In genomic region chr15:37095993-37096877, GRCh38 we compare ENCODE assay signal across 9 cellular contexts. TPM values are rescaled to one million over a fixed set of nuclear protein-coding genes. Genes with fewer than 3 reads are reported as not detected.
A peak's percentile ranks its signal among the peaks of the same experiment; 100 is the strongest.
DNase-seq lines count a peak whose midpoint lies in the region; FAIRE-seq and TF ChIP-seq lines count a peak whose summit lies in the region.
"Had no signal": no experiment of that assay in that cellular context is flagged by ENCODE, and none has a peak within 500 bp of the region (broad histone marks: within the 10 kb centered on the region; RNA-seq: fewer than 3 reads in every experiment).

No MANE protein-coding gene starts in this region.

- FAIRE-seq in GM12891 (lab: Jason Lieb, UNC) = no peak

- dilution Hi-C loops in mammary epithelial cell (cut with HindIII; ENCODE audit: low sequenced_read_pairs) = no loop called here

- no peaks in the 10 kb centered on the region for H3K27me3 ChIP-seq in mammary epithelial cell (ENCODE audit: insufficient read depth, low read length)

- in situ Hi-C loops in astrocyte of the cerebellum (cut with HindIII; ENCODE audit: low sequenced_read_pairs) (no loop called here), mammary epithelial cell (cut with MboI; ENCODE audit: low sequenced_read_pairs in 2 of 2) (no loop called here)

- no peaks in the 10 kb centered on the region for H3K9me3 ChIP-seq in mammary epithelial cell (replicated peaks; ENCODE audit: insufficient read depth, low read length)

- H2AFZ ChIP-seq in mammary epithelial cell (ENCODE audit: low read depth, low read length) = no peak overlapping the region

- TF ChIP-seq CTCF in GM12865 (IDR thresholded peaks at IDR 0.05; ENCODE audit: insufficient read depth, low read depth, low read length, missing control alignments) (no peak), astrocyte of the cerebellum (IDR thresholded peaks at IDR 0.05; ENCODE audit: low read depth, low read length, missing control alignments) (no peak), retinal pigment epithelial cell (conservative IDR thresholded peaks at IDR 0.05; ENCODE audit: low read depth, low read length) (no peak), mammary epithelial cell (conservative IDR thresholded peaks at IDR 0.05 in 1 of 2, IDR thresholded peaks at IDR 0.05 in 1 of 2; ENCODE audit: extremely low read depth in 1 of 2, insufficient read depth in 1 of 2, low read depth in 1 of 2, low read length in 2 of 2) (no peak)

- no peaks in the 10 kb centered on the region for H3K36me3 ChIP-seq in mammary epithelial cell (ENCODE audit: insufficient read depth, low read length)

- no peak overlapping the region for H3K27ac ChIP-seq in mammary epithelial cell (ENCODE audit: insufficient read depth, low read depth, low read length)

- no peaks in the 10 kb centered on the region for H4K20me1 ChIP-seq in mammary epithelial cell (ENCODE audit: insufficient read depth, low read length)

- H3K9ac ChIP-seq in mammary epithelial cell (ENCODE audit: insufficient read depth, low read length) = no peak overlapping the region

- no peak for DNase-seq in GM12865 (ENCODE audit: low read depth)
- no peak for DNase-seq in astrocyte of the cerebellum (ENCODE audit: low read depth)
- peak; percentile 24 to 46 for DNase-seq in hippocampal formation (lab: John Stamatoyannopoulos, UW)
- DNase-seq in retinal pigment epithelial cell (ENCODE audit: low read depth) = no peak
- no peak for DNase-seq in GM12891 (ENCODE audit: insufficient read length, low spot score)
- DNase-seq in KG1 (lab: John Stamatoyannopoulos, UW) = no peak
- no peak for DNase-seq in mammary epithelial cell
- no peak for DNase-seq in HuH-7 (ENCODE audit: low spot score)
- DNase-seq: activated naive CD4-positive, alpha-beta T cell treated with anti-CD3 and anti-CD28 coated beads for 36 hours had no signal

- peaks cover 13% of the 10 kb centered on the region for H3K79me2 ChIP-seq in mammary epithelial cell (ENCODE audit: insufficient read depth, low read length)

- no peak for TF ChIP-seq POLR2A in GM12891 (IDR thresholded peaks at IDR 0.05; ENCODE audit: low read depth, low read length)

- WGBS in mammary epithelial cell (ENCODE audit: low coverage, missing lambda C conversion rate) = 85% methylated on average over 29 of the region's 36 CpGs

- intact Hi-C loops in mammary epithelial cell (cut with micrococcal nuclease) = loop anchor here (10.0 kb wide), 1 partner anchor 111 kb away; no protein-coding TSS in a partner anchor

- CTCF ChIA-PET in mammary epithelial cell (lab: Charles Lee; ENCODE audit: low non-redundant PET) = no interaction called here

- no TSS peak for BruUV-seq in mammary epithelial cell (replicated peaks; lab: Mats Ljungman, UMichigan)

- H3K4me2 ChIP-seq in mammary epithelial cell (ENCODE audit: insufficient read depth, low read depth, low read length) = no peak overlapping the region

- peaks cover 6% of the 10 kb centered on the region for H3K4me1 ChIP-seq in mammary epithelial cell (ENCODE audit: insufficient read depth, low read length)

- peak overlapping the region; percentile 61 for H3K4me3 ChIP-seq in GM12865 (ENCODE audit: low read depth, low read length)
- H3K4me3 ChIP-seq in astrocyte of the cerebellum (ENCODE audit: low read depth, low read length) = peak overlapping the region; percentile 88
- H3K4me3 ChIP-seq in retinal pigment epithelial cell (ENCODE audit: low read length) = peak overlapping the region; percentile 97
- no peak overlapping the region for H3K4me3 ChIP-seq in mammary epithelial cell (replicated peaks in 1 of 3; ENCODE audit: insufficient read depth in 1 of 3, low read depth in 2 of 3, low read length in 3 of 3)

TF ChIP-seq in GM12891, 5 proteins besides CTCF, POLR2A, EP300 and RAD21:
- TF ChIP-seq POLR2AphosphoS5 (IDR thresholded peaks at IDR 0.05; ENCODE audit: low read depth, low read length) = no peak
- no peak for TF ChIP-seq TAF1 (IDR thresholded peaks at IDR 0.05; ENCODE audit: low read depth, low read length)
- TF ChIP-seq SPI1 (IDR thresholded peaks at IDR 0.05; ENCODE audit: low read depth, low read length) = no peak
- TF ChIP-seq POU2F2 (IDR thresholded peaks at IDR 0.05; ENCODE audit: low read depth, low read length) = no peak
- TF ChIP-seq PAX5 (IDR thresholded peaks at IDR 0.05; ENCODE audit: insufficient read depth, low read length, severe bottlenecking) = no peak

RNA-seq across cellular contexts. Expression of gene MEIS2, which starts 4.1 kb away (rescaled TPM):
- polyA plus RNA-seq in GM12891 (2012; ENCODE audit: low read depth, missing spikeins) = 1.7 TPM
- 1 to 10 TPM; 6.7 to 8.4 TPM for total RNA-seq in mammary epithelial cell
- polyA plus RNA-seq in mammary epithelial cell = 8.4 TPM
- polyA minus RNA-seq in mammary epithelial cell = 1.3 TPM
- total RNA-seq: activated naive CD4-positive, alpha-beta T cell treated with anti-CD3 and anti-CD28 coated beads for 36 hours had no signal

Comparison
In these comparisons a context has a peak if more than half of its experiments do, and no peak if none do; other contexts are left out.
1. DNase-seq: peak in hippocampal formation (2 of 2); none in GM12865 (single experiment), astrocyte of the cerebellum (single experiment), retinal pigment epithelial cell (single experiment), GM12891 (single experiment), KG1 (single experiment), mammary epithelial cell (single experiment) and HuH-7 (single experiment).
2. H3K4me3 ChIP-seq: peak in GM12865 (single experiment), astrocyte of the cerebellum (single experiment) and retinal pigment epithelial cell (single experiment); none in mammary epithelial cell (0 of 3).